In genomic region chr6:6997282-6998193, GRCh38 we compare ENCODE assay signal across 2 cellular contexts.
A peak's percentile ranks its signal among the peaks of the same experiment; 100 is the strongest.
TF ChIP-seq lines count a peak whose summit lies in the region.

No MANE protein-coding gene starts in this region.

TF ChIP-seq in WTC11, 78 proteins besides CTCF, POLR2A, EP300 and RAD21 (continued from another document):
- no peak for TF ChIP-seq ERG (CRISPR knock-in tag; IDR thresholded peaks at IDR 0.05)
- TF ChIP-seq MXD4 (CRISPR knock-in tag; IDR thresholded peaks at IDR 0.05; ENCODE audit: borderline replicate concordance): no peak
- no peak for TF ChIP-seq ZNF121 (CRISPR knock-in tag; IDR thresholded peaks at IDR 0.05)
- TF ChIP-seq ATF6 (CRISPR knock-in tag; IDR thresholded peaks at IDR 0.05): no peak
- no peak for TF ChIP-seq ZNF138 (CRISPR knock-in tag; conservative IDR thresholded peaks at IDR 0.05)
- no peak for TF ChIP-seq CREM (CRISPR knock-in tag; IDR thresholded peaks at IDR 0.05)
- TF ChIP-seq E2F5 (CRISPR knock-in tag; IDR thresholded peaks at IDR 0.05): no peak
- TF ChIP-seq ZNF425 (CRISPR knock-in tag; conservative IDR thresholded peaks at IDR 0.05): no peak
- TF ChIP-seq USF2 (CRISPR knock-in tag; IDR thresholded peaks at IDR 0.05): no peak

TF ChIP-seq in HepG2, 621 proteins besides CTCF, POLR2A, EP300 and RAD21 (continued from another document):
- TF ChIP-seq HNF4A (CRISPR knock-in tag; IDR thresholded peaks at IDR 0.05) (peak; percentile 14; the same call in 1 of the 2 replicates), ZBTB8A (CRISPR knock-in tag; IDR thresholded peaks at IDR 0.05; ENCODE audit: borderline replicate concordance, low read depth) (no peak), ARID5B (CRISPR knock-in tag; IDR thresholded peaks at IDR 0.05) (peak; percentile 36), MXD4 (CRISPR knock-in tag; IDR thresholded peaks at IDR 0.05) (no peak), ZNF34 (CRISPR knock-in tag; IDR thresholded peaks at IDR 0.05; ENCODE audit: borderline replicate concordance) (no peak), NFYB (CRISPR knock-in tag; IDR thresholded peaks at IDR 0.05) (no peak), CEBPG (CRISPR knock-in tag; IDR thresholded peaks at IDR 0.05) (no peak), ZNF556 (CRISPR knock-in tag; IDR thresholded peaks at IDR 0.05; ENCODE audit: borderline replicate concordance) (no peak), SP5 (CRISPR knock-in tag; IDR thresholded peaks at IDR 0.05; ENCODE audit: borderline replicate concordance, low read depth) (no peak), ZSCAN30 (CRISPR knock-in tag; IDR thresholded peaks at IDR 0.05) (no peak), ISX (CRISPR knock-in tag; conservative IDR thresholded peaks at IDR 0.05) (no peak), ZNF484 (CRISPR knock-in tag; IDR thresholded peaks at IDR 0.05; ENCODE audit: borderline replicate concordance, low read depth) (no peak), GATAD2A (CRISPR knock-in tag; IDR thresholded peaks at IDR 0.05) (peak; percentile 22; the same call in 1 of the 2 replicates), SOX6 (IDR thresholded peaks at IDR 0.05) (no peak), SOX6 (CRISPR knock-in tag; IDR thresholded peaks at IDR 0.05) (peak; percentile 65), MIER2 (CRISPR knock-in tag; IDR thresholded peaks at IDR 0.05) (no peak), HMG20A (CRISPR knock-in tag; IDR thresholded peaks at IDR 0.05; ENCODE audit: borderline replicate concordance) (no peak), GATA4 (IDR thresholded peaks at IDR 0.05; ENCODE audit: borderline replicate concordance, low read depth) (no peak), SOX5 (CRISPR knock-in tag; IDR thresholded peaks at IDR 0.05; ENCODE audit: borderline replicate concordance) (peak; percentile 31; the same call in 1 of the 2 replicates), ZNF530 (CRISPR knock-in tag; IDR thresholded peaks at IDR 0.05; ENCODE audit: low read depth) (no peak), ZNF503 (CRISPR knock-in tag; IDR thresholded peaks at IDR 0.05) (no peak), NONO (IDR thresholded peaks at IDR 0.05) (no peak), NONO (CRISPR knock-in tag; conservative IDR thresholded peaks at IDR 0.05) (no peak), SNAI1 (CRISPR knock-in tag; IDR thresholded peaks at IDR 0.05; ENCODE audit: borderline replicate concordance) (no peak)
